In genomic region chr4:152779513-152780266, GRCh38 we compare ENCODE assay signal across 8 cellular contexts. TPM values are rescaled to one million over a fixed set of nuclear protein-coding genes. Genes with fewer than 3 reads are reported as not detected.
A peak's percentile ranks its signal among the peaks of the same experiment; 100 is the strongest.
DNase-seq lines count a peak whose midpoint lies in the region; ATAC-seq, FAIRE-seq and TF ChIP-seq lines count a peak whose summit lies in the region.

A gene with protein sequence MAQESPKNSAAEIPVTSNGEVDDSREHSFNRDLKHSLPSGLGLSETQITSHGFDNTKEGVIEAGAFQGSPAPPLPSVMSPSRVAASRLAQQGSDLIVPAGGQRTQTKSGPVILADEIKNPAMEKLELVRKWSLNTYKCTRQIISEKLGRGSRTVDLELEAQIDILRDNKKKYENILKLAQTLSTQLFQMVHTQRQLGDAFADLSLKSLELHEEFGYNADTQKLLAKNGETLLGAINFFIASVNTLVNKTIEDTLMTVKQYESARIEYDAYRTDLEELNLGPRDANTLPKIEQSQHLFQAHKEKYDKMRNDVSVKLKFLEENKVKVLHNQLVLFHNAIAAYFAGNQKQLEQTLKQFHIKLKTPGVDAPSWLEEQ (plus strand): TSS chr4:152779954. CDS start chr4:152829634, 49,680 bp downstream.
TIGD4 (minus strand) TSS chr4:152779730; CDS start chr4:152771004, 8,726 bp downstream.

- TF ChIP-seq CTCF in A549 (IDR thresholded peaks at IDR 0.05): peak; percentile 19; the same call in 1 of the 3 replicates
- TF ChIP-seq CTCF in MCF 10A (IDR thresholded peaks at IDR 0.05; ENCODE audit: unreplicated experiment): no peak

- H3K27ac ChIP-seq in A549: peak within 1 kb of the TSS; percentile 84 to 92
- H3K27ac ChIP-seq in iPS-18a (ENCODE audit: low read length): peak within 1 kb of the TSS; percentile 78

- TF ChIP-seq EP300 in A549 (IDR thresholded peaks at IDR 0.05): no peak

- TF ChIP-seq RAD21 in A549 (conservative IDR thresholded peaks at IDR 0.05 in 1 of 2, IDR thresholded peaks at IDR 0.05 in 1 of 2): peak in 1 of 2 experiments; percentile 31; a peak in 2 of 5 replicates

- H3K9ac ChIP-seq in iPS-18a (ENCODE audit: low read length) (peak within 1 kb of the TSS; percentile 85), skeletal muscle satellite cell (ENCODE audit: low read depth, low read length) (peak within 1 kb of the TSS; percentile 90)

- H3K27me3 ChIP-seq in iPS-18a (ENCODE audit: control insufficient read depth, insufficient read depth, low read length) (no peaks in the 10 kb centered on the region), skeletal muscle satellite cell (ENCODE audit: control insufficient read depth, insufficient read depth, low read length) (peaks cover 17% of the 10 kb centered on the region)

- intact Hi-C loops in MCF 10A (cut with micrococcal nuclease): no loop called here

- CTCF ChIA-PET in A549 (lab: Yijun Ruan, JAX) (interaction anchor here (0.6 to 1.3 kb wide), 3 partner anchors 10 to 23 kb away, joined by 3 read pairs; no protein-coding TSS in a partner anchor), MCF 10A (lab: Yijun Ruan, JAX) (interaction anchor here (0.5 to 2.7 kb wide), 14 partner anchors 8 to 1704 kb away, joined by 3 to 11 read pairs (median 4); no protein-coding TSS in a partner anchor)

- H3K36me3 ChIP-seq in iPS-18a (ENCODE audit: control insufficient read depth, low read depth, low read length) (peaks cover 3% of the 10 kb centered on the region), skeletal muscle satellite cell (ENCODE audit: insufficient read depth, low read length) (peaks cover 2% of the 10 kb centered on the region)

- H3K4me1 ChIP-seq in A549 (peaks cover 24% of the 10 kb centered on the region), iPS-18a (ENCODE audit: control insufficient read depth, low read depth, low read length) (peaks cover 5% of the 10 kb centered on the region), skeletal muscle satellite cell (ENCODE audit: control insufficient read depth, insufficient read depth, low read length) (peaks cover 19% of the 10 kb centered on the region)

- H3K4me3 ChIP-seq in A549: peak within 1 kb of the TSS; percentile 84
- H3K4me3 ChIP-seq in iPS-18a (ENCODE audit: low read length): peak within 1 kb of the TSS; percentile 90
- H3K4me3 ChIP-seq in skeletal muscle satellite cell (ENCODE audit: low read length): peak within 1 kb of the TSS; percentile 83

- DNase-seq in A549 (ENCODE audit: low read depth in 1 of 2, low spot score in 1 of 2) (peak; percentile 81 to 96), NCI-H2107 treated with DMSO at 0.1 percent for 48 hours (lab: John Stamatoyannopoulos, UW; ENCODE audit: unreplicated experiment) (peak; percentile 59), UCSD-AML1 (lab: John Stamatoyannopoulos, UW; ENCODE audit: unreplicated experiment) (peak; percentile 97), MCF 10A (ENCODE audit: unreplicated experiment) (peak; percentile 97)

- no peaks in the 10 kb centered on the region for H3K36me3 Mint-ChIP-seq in MCF 10A (ENCODE audit: insufficient read depth, unreplicated experiment)

- peaks cover 24% of the 10 kb centered on the region for H3K4me1 Mint-ChIP-seq in MCF 10A (ENCODE audit: insufficient read depth, unreplicated experiment)

- H3K9me3 Mint-ChIP-seq in MCF 10A (ENCODE audit: unreplicated experiment): no peaks in the 10 kb centered on the region

- POLR2A ChIA-PET in A549 (lab: Yijun Ruan, JAX): interaction anchor here (1.5 kb wide), 1 partner anchor 244 kb away, joined by 3 read pairs; the partner anchor contains the start of gene FBXW7
- POLR2A ChIA-PET in MCF 10A (lab: Yijun Ruan, JAX): interaction anchor here (0.5 to 3.3 kb wide), 30 partner anchors 9 to 1679 kb away, joined by 3 to 20 read pairs (median 4); partner anchors contain the start of genes FBXW7, FHDC1 and TMEM154

- no peaks in the 10 kb centered on the region for H3K9me3 ChIP-seq in A549
- no peaks in the 10 kb centered on the region for H3K9me3 ChIP-seq in iPS-18a (ENCODE audit: control insufficient read depth, low read depth, low read length)
- no peaks in the 10 kb centered on the region for H3K9me3 ChIP-seq in skeletal muscle satellite cell (replicated peaks; ENCODE audit: low read length)

- peak; percentile 42 for TF ChIP-seq POLR2A in A549 (IDR thresholded peaks at IDR 0.05; ENCODE audit: low read length)
- peak; percentile 68 for TF ChIP-seq POLR2A in GM18526 (IDR thresholded peaks at IDR 0.05; ENCODE audit: extremely low read depth, insufficient read length)

- peak within 1 kb of the TSS; percentile 87 for H3K4me3 Mint-ChIP-seq in MCF 10A (ENCODE audit: unreplicated experiment)

- BruUV-seq in MCF 10A (replicated peaks; lab: Mats Ljungman, UMichigan): no TSS peak

- under 1% methylated on average over 27 of the region's 55 CpGs for WGBS in A549 (ENCODE audit: missing lambda C conversion rate)

- no peak for FAIRE-seq in A549 (lab: Jason Lieb, UNC)

- peak within 1 kb of the TSS; percentile 91 for H3K27ac Mint-ChIP-seq in MCF 10A (ENCODE audit: low read depth, unreplicated experiment)

- ATAC-seq in A549 (peak; percentile 95 to 97), HG03066 (IDR thresholded peaks at IDR 0.05; ENCODE audit: low read depth, unreplicated experiment) (peak; percentile 93)

- peaks cover 13% of the 10 kb centered on the region for H3K27me3 Mint-ChIP-seq in MCF 10A (ENCODE audit: insufficient read depth, unreplicated experiment)

- H3K4me2 ChIP-seq in A549 (peak within 1 kb of the TSS; percentile 95), skeletal muscle satellite cell (ENCODE audit: low read length) (peak within 1 kb of the TSS; percentile 90)

TF ChIP-seq in A549, 52 proteins besides CTCF, POLR2A, EP300 and RAD21:
- TF ChIP-seq, protein P1, sequence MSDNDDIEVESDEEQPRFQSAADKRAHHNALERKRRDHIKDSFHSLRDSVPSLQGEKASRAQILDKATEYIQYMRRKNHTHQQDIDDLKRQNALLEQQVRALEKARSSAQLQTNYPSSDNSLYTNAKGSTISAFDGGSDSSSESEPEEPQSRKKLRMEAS (IDR thresholded peaks at IDR 0.05): 0 out of 2 replicates have a peak, but pooled peaks have one; percentile 14
- TF ChIP-seq, protein P2, sequence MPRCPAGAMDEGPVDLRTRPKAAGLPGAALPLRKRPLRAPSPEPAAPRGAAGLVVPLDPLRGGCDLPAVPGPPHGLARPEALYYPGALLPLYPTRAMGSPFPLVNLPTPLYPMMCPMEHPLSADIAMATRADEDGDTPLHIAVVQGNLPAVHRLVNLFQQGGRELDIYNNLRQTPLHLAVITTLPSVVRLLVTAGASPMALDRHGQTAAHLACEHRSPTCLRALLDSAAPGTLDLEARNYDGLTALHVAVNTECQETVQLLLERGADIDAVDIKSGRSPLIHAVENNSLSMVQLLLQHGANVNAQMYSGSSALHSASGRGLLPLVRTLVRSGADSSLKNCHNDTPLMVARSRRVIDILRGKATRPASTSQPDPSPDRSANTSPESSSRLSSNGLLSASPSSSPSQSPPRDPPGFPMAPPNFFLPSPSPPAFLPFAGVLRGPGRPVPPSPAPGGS (IDR thresholded peaks at IDR 0.05): 0 out of 3 replicates have a peak, but pooled peaks have one; percentile 55
- TF ChIP-seq SMC3 (IDR thresholded peaks at IDR 0.05) (peak; percentile 15; the same call in 1 of the 3 replicates), PBX3 (IDR thresholded peaks at IDR 0.05) (no peak), PHF8 (IDR thresholded peaks at IDR 0.05; ENCODE audit: borderline replicate concordance, low read depth) (peak; percentile 45; the same call in 1 of the 2 replicates), BHLHE40 (IDR thresholded peaks at IDR 0.05; ENCODE audit: low read depth, low read length) (no peak), JUN (IDR thresholded peaks at IDR 0.05) (peak in 1 of 2 experiments; percentile 68; a peak in 3 of 5 replicates)

RNA-seq across cellular contexts. Expression of the first gene that starts in this region (rescaled TPM):
- polyA plus RNA-seq in A549 (2011; rRNA removed): 27.6 and 39.2 TPM in 2 replicates
- polyA plus RNA-seq in A549 (2012; cell fraction: cytosol; rRNA removed): 5.8 and 6.4 TPM in 2 replicates
- 3.3 and 5.1 TPM in 2 replicates for polyA plus RNA-seq in A549 (2012; cell fraction: nucleus; rRNA removed)
- 17.0 to 17.5 TPM (median 17.1 TPM) in 3 replicates for polyA plus RNA-seq in A549 (2017; fragmentation: RNase III; extraction: RNeasy Plus Mini Kit Qiagen cat#74134 plus additional on column Dnase treatment)
- polyA minus RNA-seq in A549 (2011; rRNA and poly(A)+ RNA removed): 8.6 and 9.4 TPM in 2 replicates
- 26.7 and 35.5 TPM in 2 replicates for total RNA-seq in MCF 10A (2022)
- 34.5 and 40.8 TPM in 2 replicates for total RNA-seq in skeletal muscle satellite cell (2012; rRNA removed)

RNA-seq across cellular contexts. Expression of gene TIGD4, which starts in this region (rescaled TPM):
- 0.44 and 0.45 TPM in 2 replicates for polyA plus RNA-seq in A549 (2011; rRNA removed)
- polyA plus RNA-seq in A549 (2012; cell fraction: cytosol; rRNA removed): 0.09 and 0.12 TPM in 2 replicates
- 0.05 and 0.09 TPM in 2 replicates for polyA plus RNA-seq in A549 (2012; cell fraction: nucleus; rRNA removed)
- 0.30 to 0.38 TPM (median 0.33 TPM) in 3 replicates for polyA plus RNA-seq in A549 (2017; fragmentation: RNase III; extraction: RNeasy Plus Mini Kit Qiagen cat#74134 plus additional on column Dnase treatment)
- 0.19 and 0.37 TPM in 2 replicates for polyA minus RNA-seq in A549 (2011; rRNA and poly(A)+ RNA removed)
- 0.12 and 0.32 TPM in 2 replicates for total RNA-seq in MCF 10A (2022)
- total RNA-seq in skeletal muscle satellite cell (2012; rRNA removed): under 0.01 and 0.44 TPM in 2 replicates

Comparison
In these comparisons a context has a peak if more than half of its experiments do, and no peak if none do; other contexts are left out.
1. Peak in every context shown above with its lines: DNase-seq, ATAC-seq, H3K4me3 ChIP-seq and H3K27ac ChIP-seq.